8 cellular contexts compared by ENCODE assay signal in the genomic region with DNA sequence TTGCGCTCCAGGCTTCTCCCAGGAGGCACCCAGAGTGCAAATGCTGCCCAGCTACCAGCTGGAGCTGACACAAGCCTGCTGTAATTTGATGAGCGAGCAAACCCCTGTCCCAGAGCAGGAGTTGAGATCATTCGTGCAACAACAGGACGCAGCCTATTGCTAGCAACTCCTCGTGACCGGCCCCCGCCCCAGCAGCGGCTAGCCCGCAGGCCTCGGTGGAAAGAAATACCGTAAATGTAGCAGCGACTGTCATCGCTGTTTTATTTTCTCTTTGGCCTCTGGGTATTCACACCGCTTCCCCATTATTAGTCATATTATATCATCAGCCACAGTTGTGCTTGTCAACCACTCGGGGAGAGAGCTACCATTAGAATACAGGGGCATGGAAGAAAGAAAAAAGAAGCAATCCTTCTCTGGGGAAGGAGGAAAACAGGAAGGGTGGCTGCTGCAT. TPM values are rescaled to one million over a fixed set of nuclear protein-coding genes. Genes with fewer than 3 reads are reported as not detected.
A peak's percentile ranks its signal among the peaks of the same experiment; 100 is the strongest.
DNase-seq lines count a peak whose midpoint lies in the region; ATAC-seq and TF ChIP-seq lines count a peak whose summit lies in the region.

No MANE protein-coding gene starts in this region.

- H3K79me2 ChIP-seq in trophoblast cell (ENCODE audit: control insufficient read depth, insufficient read depth, low read length, poor library complexity) = no peaks in the 10 kb centered on the region
- H3K79me2 ChIP-seq in PC-9 (ENCODE audit: low read depth) = no peaks in the 10 kb centered on the region

- H3K9me3 ChIP-seq in effector memory CD4-positive, alpha-beta T cell (ENCODE audit: control insufficient read depth, low read length) = no peaks in the 10 kb centered on the region
- H3K9me3 ChIP-seq in trophoblast cell (ENCODE audit: insufficient read depth, low read depth, low read length) (no peaks in the 10 kb centered on the region), PC-9 (ENCODE audit: insufficient read depth, low read depth) (0 out of 2 replicates have a peak, but pooled peaks cover 3% of the 10 kb centered on the region)

- no peaks in the 10 kb centered on the region for H3K27me3 ChIP-seq in effector memory CD4-positive, alpha-beta T cell (replicated peaks; ENCODE audit: control insufficient read depth, insufficient read depth, low read length, poor library complexity, severe bottlenecking)
- H3K27me3 ChIP-seq in trophoblast cell (ENCODE audit: insufficient read depth, low read length) = no peaks in the 10 kb centered on the region
- H3K27me3 ChIP-seq in PC-9 (ENCODE audit: insufficient read depth, low read depth) = no peaks in the 10 kb centered on the region

- H3K4me3 ChIP-seq in effector memory CD4-positive, alpha-beta T cell (ENCODE audit: insufficient read depth, low read depth, low read length, poor library complexity, severe bottlenecking) = no peak overlapping the region
- H3K4me3 ChIP-seq in trophoblast cell (ENCODE audit: low read depth, low read length) (no peak overlapping the region), PC-9 (no peak overlapping the region)

- H3K4ac ChIP-seq in trophoblast cell (ENCODE audit: low read depth, low read length) = no peak overlapping the region

- intact Hi-C loops in PC-9 (cut with micrococcal nuclease; ENCODE audit: unreplicated experiment) = no loop called here

- H3K18ac ChIP-seq in trophoblast cell (ENCODE audit: low read length) = no peak overlapping the region

- no peak overlapping the region for H4K12ac ChIP-seq in trophoblast cell (ENCODE audit: low read depth, low read length)

- H4K91ac ChIP-seq in trophoblast cell (ENCODE audit: low read depth, low read length) = no peak overlapping the region

- no peaks in the 10 kb centered on the region for H3K9me2 ChIP-seq in PC-9 (ENCODE audit: insufficient read depth)

- no peak for TF ChIP-seq CTCF in PC-9 (conservative IDR thresholded peaks at IDR 0.05)

- no peaks in the 10 kb centered on the region for H3K4me1 ChIP-seq in effector memory CD4-positive, alpha-beta T cell (ENCODE audit: control insufficient read depth, insufficient read depth, low read length, poor library complexity, severe bottlenecking)
- H3K4me1 ChIP-seq in trophoblast cell (ENCODE audit: control insufficient read depth in 1 of 2, insufficient read depth in 2 of 2, low read length in 2 of 2) (peaks cover 0 to 3% of the 10 kb centered on the region in 2 experiments), PC-9 (replicated peaks; ENCODE audit: insufficient read depth) (peaks cover 17% of the 10 kb centered on the region)

- H2AK5ac ChIP-seq in trophoblast cell (ENCODE audit: low read length) = no peak overlapping the region

- no peak overlapping the region for H3K14ac ChIP-seq in trophoblast cell (ENCODE audit: low read length)

- H2AFZ ChIP-seq in trophoblast cell (ENCODE audit: insufficient read depth, low read length, poor library complexity) (no peak overlapping the region), PC-9 (no peak overlapping the region)

- H3K27ac ChIP-seq in effector memory CD4-positive, alpha-beta T cell (ENCODE audit: insufficient read depth, low read length, poor library complexity, severe bottlenecking) = peak overlapping the region; percentile 21
- H3K27ac ChIP-seq in trophoblast cell (ENCODE audit: low read depth, low read length) (no peak overlapping the region), PC-9 (no peak overlapping the region)

- H2BK120ac ChIP-seq in trophoblast cell (ENCODE audit: insufficient read depth, low read length, poor library complexity) = no peak overlapping the region

- no CpG with 5 or more reads among the region's 15 CpGs for WGBS in trophoblast cell (ENCODE audit: extremely low coverage, insufficient coverage, insufficient read length)

- no peaks in the 10 kb centered on the region for H4K20me1 ChIP-seq in PC-9 (ENCODE audit: insufficient read depth)

- POLR2A ChIA-PET in PC-9 (lab: Charles Lee; ENCODE audit: unreplicated experiment) = interaction anchor here (0.7 kb wide), 1 partner anchor 14 kb away, joined by 4 read pairs; no protein-coding TSS in a partner anchor

- no peaks in the 10 kb centered on the region for H3K36me3 ChIP-seq in effector memory CD4-positive, alpha-beta T cell (ENCODE audit: control insufficient read depth, insufficient read depth, low read length)
- no peaks in the 10 kb centered on the region for H3K36me3 ChIP-seq in trophoblast cell (ENCODE audit: control insufficient read depth in 1 of 2, insufficient read depth in 2 of 2, low read length in 2 of 2)
- 0 out of 2 replicates have a peak, but pooled peaks cover 4% of the 10 kb centered on the region for H3K36me3 ChIP-seq in PC-9 (ENCODE audit: low read depth)

- no peak overlapping the region for H4K8ac ChIP-seq in trophoblast cell (ENCODE audit: low read depth, low read length)

- CTCF ChIA-PET in PC-9 (lab: Charles Lee) = no interaction called here

- no peak overlapping the region for H2BK5ac ChIP-seq in trophoblast cell (ENCODE audit: low read depth, low read length, poor library complexity)

- H3F3A ChIP-seq in PC-9 (ENCODE audit: insufficient read depth, low read depth) = peaks cover 15% of the 10 kb centered on the region; the same call in 1 of the 2 replicates

- ATAC-seq in HG03571 (IDR thresholded peaks at IDR 0.05; ENCODE audit: unreplicated experiment) = no peak
- no peak for ATAC-seq in GM21447 (IDR thresholded peaks at IDR 0.05; ENCODE audit: unreplicated experiment)

- H2BK12ac ChIP-seq in trophoblast cell (ENCODE audit: low read length) = no peak overlapping the region

- no peaks in the 10 kb centered on the region for H3K79me1 ChIP-seq in trophoblast cell (ENCODE audit: low read length)

- no TSS peak for BruUV-seq in PC-9 (replicated peaks; lab: Mats Ljungman, UMichigan)

- no peak overlapping the region for H3K4me2 ChIP-seq in trophoblast cell (ENCODE audit: low read length)
- no peak overlapping the region for H3K4me2 ChIP-seq in PC-9

- DNase-seq in ELR (ENCODE audit: low read depth) (peak; percentile 90), SK-MEL-5 (ENCODE audit: low read depth, low spot score) (peak; percentile 25), trophoblast cell (peak; percentile 59 to 72), NCI-H1694 treated with DMSO at 0.1 percent for 48 hours (lab: John Stamatoyannopoulos, UW) (no peak), PC-9 (no peak)
- DNase-seq in effector memory CD4-positive, alpha-beta T cell = peak in 1 of 3 donors; percentile 28

- no peak overlapping the region for H3K9ac ChIP-seq in trophoblast cell (ENCODE audit: low read length)

- in situ Hi-C loops in SK-MEL-5 (cut with HindIII; ENCODE audit: low pct_unique_long_range_greater_than_20kb, low sequenced_read_pairs) = no loop called here

- H3K23ac ChIP-seq in trophoblast cell (ENCODE audit: low read length) = no peak overlapping the region

RNA-seq across cellular contexts. Expression of a gene that starts 59.2 kb away (rescaled TPM):
- total RNA-seq in SK-MEL-5 (2014; rRNA removed; shearing (Covaris generic)) = 52.7 and 73.7 TPM in 2 replicates
- polyA plus RNA-seq in SK-MEL-5 (2015; cell fraction: cytosol; rRNA removed) = 114 and 118 TPM in 2 replicates
- polyA plus RNA-seq in SK-MEL-5 (2015; cell fraction: nucleus; rRNA removed) = 51.7 and 61.8 TPM in 2 replicates
- 64.4 and 67.4 TPM in 2 replicates for polyA plus RNA-seq in trophoblast cell (2013)
- 275 and 303 TPM in 2 replicates for total RNA-seq in PC-9 (2021)

Comparison
In these comparisons a context has a peak if more than half of its experiments do, and no peak if none do; other contexts are left out.
1. DNase-seq: peak in ELR (single experiment), SK-MEL-5 (single experiment) and trophoblast cell (2 of 2); none in NCI-H1694 treated with DMSO at 0.1 percent for 48 hours (single experiment) and PC-9 (0 of 2).